Comparison of ENCODE assay signal across 1 cellular context in the genomic region with DNA sequence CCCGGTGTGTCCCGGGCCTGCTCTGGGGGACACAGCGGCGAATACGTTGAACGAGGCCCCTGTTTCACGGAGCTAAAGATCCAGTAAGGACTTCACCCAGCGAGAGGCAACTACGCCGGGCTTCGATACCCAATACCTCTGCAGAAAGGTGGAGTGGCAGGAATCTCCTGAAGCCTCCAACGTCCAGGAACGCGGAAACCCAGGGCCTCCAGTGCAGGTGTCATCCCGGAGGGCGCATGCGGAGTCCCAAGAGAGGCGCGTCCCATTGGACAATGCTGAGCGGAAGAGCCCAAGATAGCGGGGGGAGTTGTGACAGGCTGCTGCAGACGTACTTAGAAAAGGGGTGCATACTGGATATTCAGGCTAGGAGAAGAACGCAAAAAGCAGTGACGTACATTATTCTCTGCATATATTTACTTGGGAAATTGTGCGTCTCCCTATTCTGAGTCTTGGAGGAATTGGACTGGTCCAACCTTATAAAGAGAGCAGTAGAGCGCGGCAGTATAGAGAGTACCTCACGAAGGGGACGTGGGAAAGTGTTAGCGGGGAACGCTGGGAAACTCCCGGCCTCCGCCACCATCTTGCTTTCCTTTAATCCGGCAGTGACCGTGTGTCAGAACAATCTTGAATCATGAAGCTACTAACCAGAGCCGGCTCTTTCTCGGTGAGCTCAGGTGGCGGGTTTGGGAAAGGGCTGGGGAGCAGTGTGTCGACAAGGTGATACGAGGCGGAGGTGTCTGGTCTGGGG.
TF ChIP-seq lines count a peak whose summit lies in the region.

A gene (plus strand): TSS at position 569 of the 748 bp plus-strand sequence. CDS start 63 bp downstream, at position 632.

TF ChIP-seq in K562, 482 proteins besides CTCF, POLR2A, EP300 and RAD21 (continued from another document and continues in another):
- TF ChIP-seq, protein P1, sequence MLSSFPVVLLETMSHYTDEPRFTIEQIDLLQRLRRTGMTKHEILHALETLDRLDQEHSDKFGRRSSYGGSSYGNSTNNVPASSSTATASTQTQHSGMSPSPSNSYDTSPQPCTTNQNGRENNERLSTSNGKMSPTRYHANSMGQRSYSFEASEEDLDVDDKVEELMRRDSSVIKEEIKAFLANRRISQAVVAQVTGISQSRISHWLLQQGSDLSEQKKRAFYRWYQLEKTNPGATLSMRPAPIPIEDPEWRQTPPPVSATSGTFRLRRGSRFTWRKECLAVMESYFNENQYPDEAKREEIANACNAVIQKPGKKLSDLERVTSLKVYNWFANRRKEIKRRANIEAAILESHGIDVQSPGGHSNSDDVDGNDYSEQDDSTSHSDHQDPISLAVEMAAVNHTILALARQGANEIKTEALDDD (IDR thresholded peaks at IDR 0.05), result no peak
- TF ChIP-seq JUND (IDR thresholded peaks at IDR 0.05; ENCODE audit: borderline replicate concordance, low read depth, low read length), result peak; percentile 98
- TF ChIP-seq JUND (tag; IDR thresholded peaks at IDR 0.05; ENCODE audit: borderline replicate concordance, low read depth, low read length), result no peak; the same call in 2 of the 3 replicates
- TF ChIP-seq, protein P2, sequence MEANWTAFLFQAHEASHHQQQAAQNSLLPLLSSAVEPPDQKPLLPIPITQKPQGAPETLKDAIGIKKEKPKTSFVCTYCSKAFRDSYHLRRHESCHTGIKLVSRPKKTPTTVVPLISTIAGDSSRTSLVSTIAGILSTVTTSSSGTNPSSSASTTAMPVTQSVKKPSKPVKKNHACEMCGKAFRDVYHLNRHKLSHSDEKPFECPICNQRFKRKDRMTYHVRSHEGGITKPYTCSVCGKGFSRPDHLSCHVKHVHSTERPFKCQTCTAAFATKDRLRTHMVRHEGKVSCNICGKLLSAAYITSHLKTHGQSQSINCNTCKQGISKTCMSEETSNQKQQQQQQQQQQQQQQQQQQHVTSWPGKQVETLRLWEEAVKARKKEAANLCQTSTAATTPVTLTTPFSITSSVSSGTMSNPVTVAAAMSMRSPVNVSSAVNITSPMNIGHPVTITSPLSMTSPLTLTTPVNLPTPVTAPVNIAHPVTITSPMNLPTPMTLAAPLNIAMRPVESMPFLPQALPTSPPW (CRISPR knock-in tag; IDR thresholded peaks at IDR 0.05), result peak; percentile 17; the same call in 1 of the 2 replicates
- no peak for TF ChIP-seq MEF2A (IDR thresholded peaks at IDR 0.05; ENCODE audit: control insufficient read depth, low read depth, low read length)
- no peak for TF ChIP-seq ZNF253 (CRISPR knock-in tag; conservative IDR thresholded peaks at IDR 0.05)
- TF ChIP-seq, protein P3, sequence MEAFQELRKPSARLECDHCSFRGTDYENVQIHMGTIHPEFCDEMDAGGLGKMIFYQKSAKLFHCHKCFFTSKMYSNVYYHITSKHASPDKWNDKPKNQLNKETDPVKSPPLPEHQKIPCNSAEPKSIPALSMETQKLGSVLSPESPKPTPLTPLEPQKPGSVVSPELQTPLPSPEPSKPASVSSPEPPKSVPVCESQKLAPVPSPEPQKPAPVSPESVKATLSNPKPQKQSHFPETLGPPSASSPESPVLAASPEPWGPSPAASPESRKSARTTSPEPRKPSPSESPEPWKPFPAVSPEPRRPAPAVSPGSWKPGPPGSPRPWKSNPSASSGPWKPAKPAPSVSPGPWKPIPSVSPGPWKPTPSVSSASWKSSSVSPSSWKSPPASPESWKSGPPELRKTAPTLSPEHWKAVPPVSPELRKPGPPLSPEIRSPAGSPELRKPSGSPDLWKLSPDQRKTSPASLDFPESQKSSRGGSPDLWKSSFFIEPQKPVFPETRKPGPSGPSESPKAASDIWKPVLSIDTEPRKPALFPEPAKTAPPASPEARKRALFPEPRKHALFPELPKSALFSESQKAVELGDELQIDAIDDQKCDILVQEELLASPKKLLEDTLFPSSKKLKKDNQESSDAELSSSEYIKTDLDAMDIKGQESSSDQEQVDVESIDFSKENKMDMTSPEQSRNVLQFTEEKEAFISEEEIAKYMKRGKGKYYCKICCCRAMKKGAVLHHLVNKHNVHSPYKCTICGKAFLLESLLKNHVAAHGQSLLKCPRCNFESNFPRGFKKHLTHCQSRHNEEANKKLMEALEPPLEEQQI (IDR thresholded peaks at IDR 0.05), result no peak
- TF ChIP-seq HNRNPH1 (optimal IDR thresholded peaks at IDR 0.05; ENCODE audit: low read depth, low read length), result no peak
- TF ChIP-seq, protein P4, sequence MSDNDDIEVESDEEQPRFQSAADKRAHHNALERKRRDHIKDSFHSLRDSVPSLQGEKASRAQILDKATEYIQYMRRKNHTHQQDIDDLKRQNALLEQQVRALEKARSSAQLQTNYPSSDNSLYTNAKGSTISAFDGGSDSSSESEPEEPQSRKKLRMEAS (CRISPR knock-in tag; IDR thresholded peaks at IDR 0.05), result peak; percentile 80
- no peak for TF ChIP-seq KLF16 (IDR thresholded peaks at IDR 0.05)
- TF ChIP-seq PHF20 (IDR thresholded peaks at IDR 0.05; ENCODE audit: partially characterized antibody), result peak; percentile 88
- TF ChIP-seq, protein P5, sequence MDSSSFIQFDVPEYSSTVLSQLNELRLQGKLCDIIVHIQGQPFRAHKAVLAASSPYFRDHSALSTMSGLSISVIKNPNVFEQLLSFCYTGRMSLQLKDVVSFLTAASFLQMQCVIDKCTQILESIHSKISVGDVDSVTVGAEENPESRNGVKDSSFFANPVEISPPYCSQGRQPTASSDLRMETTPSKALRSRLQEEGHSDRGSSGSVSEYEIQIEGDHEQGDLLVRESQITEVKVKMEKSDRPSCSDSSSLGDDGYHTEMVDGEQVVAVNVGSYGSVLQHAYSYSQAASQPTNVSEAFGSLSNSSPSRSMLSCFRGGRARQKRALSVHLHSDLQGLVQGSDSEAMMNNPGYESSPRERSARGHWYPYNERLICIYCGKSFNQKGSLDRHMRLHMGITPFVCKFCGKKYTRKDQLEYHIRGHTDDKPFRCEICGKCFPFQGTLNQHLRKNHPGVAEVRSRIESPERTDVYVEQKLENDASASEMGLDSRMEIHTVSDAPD (CRISPR knock-in tag; IDR thresholded peaks at IDR 0.05), result no peak
- TF ChIP-seq ZNF76 (CRISPR knock-in tag; IDR thresholded peaks at IDR 0.05; ENCODE audit: borderline replicate concordance), result peak; percentile 95
- peak in 1 of 2 experiments; percentile 52; a peak in 1 of 4 replicates for TF ChIP-seq SRF (CRISPR knock-in tag; IDR thresholded peaks at IDR 0.05)
- TF ChIP-seq U2AF1 (optimal IDR thresholded peaks at IDR 0.05; ENCODE audit: low read depth, low read length), result no peak
- TF ChIP-seq ZNF263 (CRISPR knock-in tag; IDR thresholded peaks at IDR 0.05; ENCODE audit: borderline replicate concordance), result no peak
- TF ChIP-seq, protein P6, sequence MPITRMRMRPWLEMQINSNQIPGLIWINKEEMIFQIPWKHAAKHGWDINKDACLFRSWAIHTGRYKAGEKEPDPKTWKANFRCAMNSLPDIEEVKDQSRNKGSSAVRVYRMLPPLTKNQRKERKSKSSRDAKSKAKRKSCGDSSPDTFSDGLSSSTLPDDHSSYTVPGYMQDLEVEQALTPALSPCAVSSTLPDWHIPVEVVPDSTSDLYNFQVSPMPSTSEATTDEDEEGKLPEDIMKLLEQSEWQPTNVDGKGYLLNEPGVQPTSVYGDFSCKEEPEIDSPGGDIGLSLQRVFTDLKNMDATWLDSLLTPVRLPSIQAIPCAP (CRISPR knock-in tag; IDR thresholded peaks at IDR 0.05; ENCODE audit: borderline replicate concordance), result no peak; the same call in 1 of the 2 replicates
- TF ChIP-seq, protein P7, sequence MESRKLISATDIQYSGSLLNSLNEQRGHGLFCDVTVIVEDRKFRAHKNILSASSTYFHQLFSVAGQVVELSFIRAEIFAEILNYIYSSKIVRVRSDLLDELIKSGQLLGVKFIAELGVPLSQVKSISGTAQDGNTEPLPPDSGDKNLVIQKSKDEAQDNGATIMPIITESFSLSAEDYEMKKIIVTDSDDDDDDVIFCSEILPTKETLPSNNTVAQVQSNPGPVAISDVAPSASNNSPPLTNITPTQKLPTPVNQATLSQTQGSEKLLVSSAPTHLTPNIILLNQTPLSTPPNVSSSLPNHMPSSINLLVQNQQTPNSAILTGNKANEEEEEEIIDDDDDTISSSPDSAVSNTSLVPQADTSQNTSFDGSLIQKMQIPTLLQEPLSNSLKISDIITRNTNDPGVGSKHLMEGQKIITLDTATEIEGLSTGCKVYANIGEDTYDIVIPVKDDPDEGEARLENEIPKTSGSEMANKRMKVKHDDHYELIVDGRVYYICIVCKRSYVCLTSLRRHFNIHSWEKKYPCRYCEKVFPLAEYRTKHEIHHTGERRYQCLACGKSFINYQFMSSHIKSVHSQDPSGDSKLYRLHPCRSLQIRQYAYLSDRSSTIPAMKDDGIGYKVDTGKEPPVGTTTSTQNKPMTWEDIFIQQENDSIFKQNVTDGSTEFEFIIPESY (CRISPR knock-in tag; IDR thresholded peaks at IDR 0.05), result no peak; the same call in 1 of the 2 replicates
- TF ChIP-seq, protein P8, sequence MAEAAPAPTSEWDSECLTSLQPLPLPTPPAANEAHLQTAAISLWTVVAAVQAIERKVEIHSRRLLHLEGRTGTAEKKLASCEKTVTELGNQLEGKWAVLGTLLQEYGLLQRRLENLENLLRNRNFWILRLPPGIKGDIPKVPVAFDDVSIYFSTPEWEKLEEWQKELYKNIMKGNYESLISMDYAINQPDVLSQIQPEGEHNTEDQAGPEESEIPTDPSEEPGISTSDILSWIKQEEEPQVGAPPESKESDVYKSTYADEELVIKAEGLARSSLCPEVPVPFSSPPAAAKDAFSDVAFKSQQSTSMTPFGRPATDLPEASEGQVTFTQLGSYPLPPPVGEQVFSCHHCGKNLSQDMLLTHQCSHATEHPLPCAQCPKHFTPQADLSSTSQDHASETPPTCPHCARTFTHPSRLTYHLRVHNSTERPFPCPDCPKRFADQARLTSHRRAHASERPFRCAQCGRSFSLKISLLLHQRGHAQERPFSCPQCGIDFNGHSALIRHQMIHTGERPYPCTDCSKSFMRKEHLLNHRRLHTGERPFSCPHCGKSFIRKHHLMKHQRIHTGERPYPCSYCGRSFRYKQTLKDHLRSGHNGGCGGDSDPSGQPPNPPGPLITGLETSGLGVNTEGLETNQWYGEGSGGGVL (CRISPR knock-in tag; IDR thresholded peaks at IDR 0.05), result no peak
- no peak for TF ChIP-seq ZNF124 (CRISPR knock-in tag; IDR thresholded peaks at IDR 0.05)
- TF ChIP-seq POLR2H (tag; IDR thresholded peaks at IDR 0.05; ENCODE audit: low read depth), result peak; percentile 84
- no peak for TF ChIP-seq PYGO2 (tag; IDR thresholded peaks at IDR 0.05)
- no peak for TF ChIP-seq ZNF561 (CRISPR knock-in tag; conservative IDR thresholded peaks at IDR 0.05)
- TF ChIP-seq ZKSCAN8 (CRISPR knock-in tag; IDR thresholded peaks at IDR 0.05), result no peak
- TF ChIP-seq SAP30 (IDR thresholded peaks at IDR 0.05; ENCODE audit: borderline replicate concordance, insufficient read depth, low read depth, low read length, poor library complexity, severe bottlenecking), result no peak
- TF ChIP-seq PHB2 (IDR thresholded peaks at IDR 0.05; ENCODE audit: low read depth), result no peak
- peak; percentile 98; the same call in 1 of the 2 replicates for TF ChIP-seq ESRRA (IDR thresholded peaks at IDR 0.05; ENCODE audit: borderline replicate concordance, low read depth)
- no peak for TF ChIP-seq ZNF133 (CRISPR knock-in tag; IDR thresholded peaks at IDR 0.05)
- TF ChIP-seq SIN3B (IDR thresholded peaks at IDR 0.05; ENCODE audit: low read depth), result peak; percentile 81
- TF ChIP-seq HMGN3 (IDR thresholded peaks at IDR 0.05; ENCODE audit: borderline replicate concordance, extremely low read depth, insufficient read length, low read depth, low read length), result no peak
- TF ChIP-seq, protein P9, sequence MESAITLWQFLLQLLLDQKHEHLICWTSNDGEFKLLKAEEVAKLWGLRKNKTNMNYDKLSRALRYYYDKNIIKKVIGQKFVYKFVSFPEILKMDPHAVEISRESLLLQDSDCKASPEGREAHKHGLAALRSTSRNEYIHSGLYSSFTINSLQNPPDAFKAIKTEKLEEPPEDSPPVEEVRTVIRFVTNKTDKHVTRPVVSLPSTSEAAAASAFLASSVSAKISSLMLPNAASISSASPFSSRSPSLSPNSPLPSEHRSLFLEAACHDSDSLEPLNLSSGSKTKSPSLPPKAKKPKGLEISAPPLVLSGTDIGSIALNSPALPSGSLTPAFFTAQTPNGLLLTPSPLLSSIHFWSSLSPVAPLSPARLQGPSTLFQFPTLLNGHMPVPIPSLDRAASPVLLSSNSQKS (CRISPR knock-in tag; IDR thresholded peaks at IDR 0.05), result no peak
- no peak for TF ChIP-seq CEBPB (tag; IDR thresholded peaks at IDR 0.05)
- TF ChIP-seq, protein P10, sequence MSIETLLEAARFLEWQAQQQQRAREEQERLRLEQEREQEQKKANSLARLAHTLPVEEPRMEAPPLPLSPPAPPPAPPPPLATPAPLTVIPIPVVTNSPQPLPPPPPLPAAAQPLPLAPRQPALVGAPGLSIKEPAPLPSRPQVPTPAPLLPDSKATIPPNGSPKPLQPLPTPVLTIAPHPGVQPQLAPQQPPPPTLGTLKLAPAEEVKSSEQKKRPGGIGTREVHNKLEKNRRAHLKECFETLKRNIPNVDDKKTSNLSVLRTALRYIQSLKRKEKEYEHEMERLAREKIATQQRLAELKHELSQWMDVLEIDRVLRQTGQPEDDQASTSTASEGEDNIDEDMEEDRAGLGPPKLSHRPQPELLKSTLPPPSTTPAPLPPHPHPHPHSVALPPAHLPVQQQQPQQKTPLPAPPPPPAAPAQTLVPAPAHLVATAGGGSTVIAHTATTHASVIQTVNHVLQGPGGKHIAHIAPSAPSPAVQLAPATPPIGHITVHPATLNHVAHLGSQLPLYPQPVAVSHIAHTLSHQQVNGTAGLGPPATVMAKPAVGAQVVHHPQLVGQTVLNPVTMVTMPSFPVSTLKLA (conservative IDR thresholded peaks at IDR 0.05), result peak; percentile 92 to 95
- peak; percentile 56 for TF ChIP-seq NEUROD1 (IDR thresholded peaks at IDR 0.05; ENCODE audit: borderline replicate concordance, low read depth, low read length, partially characterized antibody)
- TF ChIP-seq HLTF (IDR thresholded peaks at IDR 0.05), result no peak
- TF ChIP-seq, protein P11, sequence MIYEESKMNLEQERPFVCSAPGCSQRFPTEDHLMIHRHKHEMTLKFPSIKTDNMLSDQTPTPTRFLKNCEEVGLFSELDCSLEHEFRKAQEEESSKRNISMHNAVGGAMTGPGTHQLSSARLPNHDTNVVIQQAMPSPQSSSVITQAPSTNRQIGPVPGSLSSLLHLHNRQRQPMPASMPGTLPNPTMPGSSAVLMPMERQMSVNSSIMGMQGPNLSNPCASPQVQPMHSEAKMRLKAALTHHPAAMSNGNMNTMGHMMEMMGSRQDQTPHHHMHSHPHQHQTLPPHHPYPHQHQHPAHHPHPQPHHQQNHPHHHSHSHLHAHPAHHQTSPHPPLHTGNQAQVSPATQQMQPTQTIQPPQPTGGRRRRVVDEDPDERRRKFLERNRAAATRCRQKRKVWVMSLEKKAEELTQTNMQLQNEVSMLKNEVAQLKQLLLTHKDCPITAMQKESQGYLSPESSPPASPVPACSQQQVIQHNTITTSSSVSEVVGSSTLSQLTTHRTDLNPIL (CRISPR knock-in tag; IDR thresholded peaks at IDR 0.05), result no peak
- no peak for TF ChIP-seq HNRNPK (IDR thresholded peaks at IDR 0.05; ENCODE audit: low read depth, low read length, poor library complexity, severe bottlenecking)
- peak; percentile 89 for TF ChIP-seq SREBF1 (IDR thresholded peaks at IDR 0.05; ENCODE audit: borderline replicate concordance, low read depth, low read length)
- no peak for TF ChIP-seq RBM14 (IDR thresholded peaks at IDR 0.05; ENCODE audit: borderline replicate concordance, insufficient read depth, low read depth, low read length)
- TF ChIP-seq FOXM1 (IDR thresholded peaks at IDR 0.05; ENCODE audit: low read depth), result no peak; the same call in 1 of the 2 replicates
- no peak for TF ChIP-seq FOXM1 (CRISPR knock-in tag; IDR thresholded peaks at IDR 0.05; ENCODE audit: low read depth)
- TF ChIP-seq BMI1 (IDR thresholded peaks at IDR 0.05; ENCODE audit: low read length), result no peak
- peak; percentile 53; the same call in 1 of the 2 replicates for TF ChIP-seq ZNF232 (CRISPR knock-in tag; IDR thresholded peaks at IDR 0.05)
- TF ChIP-seq RBFOX2 (IDR thresholded peaks at IDR 0.05; ENCODE audit: low read depth, low read length), result peak; percentile 91
